10 cellular contexts compared by ENCODE assay signal in genomic region chr5:107466233-107466769, GRCh38.
DNase-seq lines count a peak whose midpoint lies in the region; ATAC-seq, FAIRE-seq and TF ChIP-seq lines count a peak whose summit lies in the region.
"Had no signal": no experiment of that assay in that cellular context is flagged by ENCODE, and none has a peak within 500 bp of the region (broad histone marks: within the 10 kb centered on the region; RNA-seq: fewer than 3 reads in every experiment).

No MANE protein-coding gene starts in this region.

- TF ChIP-seq EP300 in HepG2 (IDR thresholded peaks at IDR 0.05; ENCODE audit: low read depth in 2 of 2, low read length in 2 of 2): no peak
- TF ChIP-seq EP300 in HepG2 (CRISPR knock-in tag; IDR thresholded peaks at IDR 0.05; ENCODE audit: borderline replicate concordance): no peak

- ATAC-seq in HepG2 (no peak), right lobe of liver (no peak), HG02938 (IDR thresholded peaks at IDR 0.05; ENCODE audit: unreplicated experiment) (no peak), GM18861 (IDR thresholded peaks at IDR 0.05; ENCODE audit: unreplicated experiment) (no peak)

- no peak for TF ChIP-seq RAD21 in HepG2 (CRISPR knock-in tag; IDR thresholded peaks at IDR 0.05)

- intact Hi-C loops in HepG2 (cut with micrococcal nuclease; ENCODE audit: unreplicated experiment): no loop called here
- intact Hi-C loops in right lobe of liver (cut with DNase I): no loop called here
- intact Hi-C loops in breast epithelium (cut with DNase I; ENCODE audit: low total_unique reads): no loop called here

- TF ChIP-seq CTCF in HepG2 (CRISPR knock-in tag; IDR thresholded peaks at IDR 0.05) (no peak), right lobe of liver (IDR thresholded peaks at IDR 0.05) (no peak), breast epithelium (IDR thresholded peaks at IDR 0.05) (no peak)

- H3K27me3 ChIP-seq in HepG2 (ENCODE audit: control insufficient read depth in 1 of 2, insufficient read depth in 2 of 2, low read length in 2 of 2): no peaks in the 10 kb centered on the region; a peak in 1 of 5 replicates
- H3K27me3 ChIP-seq in right lobe of liver: no peaks in the 10 kb centered on the region
- no peaks in the 10 kb centered on the region for H3K27me3 ChIP-seq in breast epithelium
- H3K27me3 ChIP-seq: neutrophil had no signal

- BruUV-seq in HepG2 (replicated peaks; lab: Mats Ljungman, UMichigan): no TSS peak

- in situ Hi-C loops in HepG2 (cut with HindIII; ENCODE audit: extremely low pct_ligation_motif_present, low pct_unique_long_range_greater_than_20kb): no loop called here

- H3K4me1 ChIP-seq in HepG2 (ENCODE audit: insufficient read depth, low read length): no peaks in the 10 kb centered on the region
- H3K4me1 ChIP-seq in right lobe of liver: no peaks in the 10 kb centered on the region
- no peaks in the 10 kb centered on the region for H3K4me1 ChIP-seq in breast epithelium

- no peak overlapping the region for H3K4me2 ChIP-seq in HepG2 (ENCODE audit: low read depth, low read length)

- no peak overlapping the region for H2AFZ ChIP-seq in HepG2 (ENCODE audit: low read length)

- no peaks in the 10 kb centered on the region for H4K20me1 ChIP-seq in HepG2 (ENCODE audit: insufficient read depth, low read length)

- no peak for FAIRE-seq in HepG2 (lab: Jason Lieb, UNC)

- TF ChIP-seq POLR2A in HepG2 (IDR thresholded peaks at IDR 0.05; ENCODE audit: insufficient read depth in 1 of 2, low read depth in 2 of 2, low read length in 2 of 2): no peak
- TF ChIP-seq POLR2A in right lobe of liver (IDR thresholded peaks at IDR 0.05): no peak
- TF ChIP-seq POLR2A in breast epithelium (IDR thresholded peaks at IDR 0.05): no peak

- H3K79me2 ChIP-seq in HepG2 (ENCODE audit: insufficient read depth, low read length): no peaks in the 10 kb centered on the region

- H3K9me3 ChIP-seq in HepG2 (ENCODE audit: low read length) (no peaks in the 10 kb centered on the region), right lobe of liver (no peaks in the 10 kb centered on the region), breast epithelium (no peaks in the 10 kb centered on the region)
- H3K9me3 ChIP-seq: neutrophil had no signal

- DNase-seq in HepG2 (ENCODE audit: low spot score) (no peak), right lobe of liver (no peak), breast epithelium (ENCODE audit: low spot score in 2 of 2) (peak in 1 of 2 donors; percentile 42), left kidney (ENCODE audit: low read depth, low spot score) (peak; percentile 98), NCI-H128 (lab: John Stamatoyannopoulos, UW; ENCODE audit: unreplicated experiment) (no peak), substantia nigra (lab: John Stamatoyannopoulos, UW) (no peak)
- DNase-seq: NCI-H774 had no signal

- H3K36me3 ChIP-seq in HepG2 (replicated peaks in 1 of 2; ENCODE audit: control insufficient read depth in 1 of 2, insufficient read depth in 2 of 2, low read length in 2 of 2) (no peaks in the 10 kb centered on the region), right lobe of liver (no peaks in the 10 kb centered on the region), breast epithelium (no peaks in the 10 kb centered on the region)
- H3K36me3 ChIP-seq: neutrophil had no signal

- 44% methylated on average over 10 of the region's 10 CpGs for WGBS in HepG2 (ENCODE audit: low lambda C conversion rate)
- 69% methylated on average over 9 of the region's 10 CpGs for WGBS in right lobe of liver (ENCODE audit: insufficient coverage, low coverage, low lambda C conversion rate, missing lambda C conversion rate)

- CTCF ChIA-PET in HepG2 (lab: Yijun Ruan, JAX; ENCODE audit: low intra/inter-chr PET ratio, low total read pairs): no interaction called here

- no peak overlapping the region for H3K27ac ChIP-seq in HepG2 (ENCODE audit: extremely low read length, insufficient read depth, low read length)
- H3K27ac ChIP-seq in right lobe of liver: no peak overlapping the region
- peak overlapping the region; percentile 32 to 61 for H3K27ac ChIP-seq in breast epithelium
- no peak overlapping the region for H3K27ac ChIP-seq in substantia nigra (ENCODE audit: low read depth, low read length, poor library complexity, severe bottlenecking)
- H3K27ac ChIP-seq: neutrophil had no signal

- no peak overlapping the region for H3K4me3 ChIP-seq in HepG2 (replicated peaks in 1 of 3; ENCODE audit: insufficient read depth in 1 of 3, low read depth in 2 of 3, low read length in 3 of 3)
- H3K4me3 ChIP-seq in right lobe of liver: no peak overlapping the region
- H3K4me3 ChIP-seq in breast epithelium: no peak overlapping the region

- POLR2A ChIA-PET in HepG2 (lab: Yijun Ruan, JAX): no interaction called here

- H3K9ac ChIP-seq in HepG2 (ENCODE audit: insufficient read depth, low read depth, low read length): no peak overlapping the region

TF ChIP-seq in HepG2, 621 proteins besides CTCF, POLR2A, EP300 and RAD21:
- no peak for TF ChIP-seq ARNT2 (CRISPR knock-in tag; IDR thresholded peaks at IDR 0.05; ENCODE audit: low read depth)
- TF ChIP-seq HNF4A (CRISPR knock-in tag; IDR thresholded peaks at IDR 0.05): no peak
- TF ChIP-seq NFE2L2 (IDR thresholded peaks at IDR 0.05; ENCODE audit: low read length): peak; percentile 95
- no peak for TF ChIP-seq AHR (CRISPR knock-in tag; IDR thresholded peaks at IDR 0.05)
- no peak for TF ChIP-seq ZSCAN25 (CRISPR knock-in tag; IDR thresholded peaks at IDR 0.05)
- TF ChIP-seq MAFF (IDR thresholded peaks at IDR 0.05; ENCODE audit: low read depth, low read length): peak; percentile 70
- no peak for TF ChIP-seq MAZ (IDR thresholded peaks at IDR 0.05; ENCODE audit: borderline replicate concordance, low read depth, low read length)
- no peak for TF ChIP-seq MAZ (CRISPR knock-in tag; IDR thresholded peaks at IDR 0.05; ENCODE audit: low read depth)
- peak; percentile 72 to 80 for TF ChIP-seq MAFK (conservative IDR thresholded peaks at IDR 0.05 in 1 of 2, IDR thresholded peaks at IDR 0.05 in 1 of 2; ENCODE audit: low read length in 2 of 2)
- no peak for TF ChIP-seq ZNF850 (CRISPR knock-in tag; conservative IDR thresholded peaks at IDR 0.05)
- peak; percentile 47; the same call in 1 of the 2 replicates for TF ChIP-seq NFE2 (CRISPR knock-in tag; IDR thresholded peaks at IDR 0.05)

Comparison
In these comparisons a context has a peak if more than half of its experiments do, and no peak if none do; other contexts are left out.
1. H3K27ac ChIP-seq: peak in breast epithelium (2 of 2); none in HepG2 (single experiment), right lobe of liver (0 of 3) and substantia nigra (single experiment).